26 cellular contexts compared by ENCODE assay signal in genomic region chr16:20637247-20637646, GRCh38.
"Had no signal": no experiment of that assay in that cellular context is flagged by ENCODE, and none has a peak within 500 bp of the region (broad histone marks: within the 10 kb centered on the region; RNA-seq: fewer than 3 reads in every experiment).

No MANE protein-coding gene starts in this region.

- H3K9me3 ChIP-seq: breast epithelium had no signal

- H3K4me1 Mint-ChIP-seq: activated naive CD4-positive, alpha-beta T cell treated with anti-CD3 and anti-CD28 coated beads, Interleukin-2, amount 50 U/mL, for 24 hours had no signal

- H3K4me3 ChIP-seq: breast epithelium, SK-N-MC had no signal

- H3K36me3 ChIP-seq: breast epithelium had no signal

- ATAC-seq: activated CD8-positive, alpha-beta T cell treated with anti-CD3 and anti-CD28 coated beads for 36 hours; Panc1; Right ventricle myocardium inferior had no signal

- H3K27ac Mint-ChIP-seq: activated CD8-positive, alpha-beta T cell treated with anti-CD3 and anti-CD28 coated beads for 36 hours; activated naive CD4-positive, alpha-beta T cell treated with anti-CD3 and anti-CD28 coated beads, Interleukin-2, amount 50 U/mL, for 24 hours; activated T-cell treated with anti-CD3 and anti-CD28 coated beads, Interleukin-2, amount 50 U/mL, for 24 hours; activated T-helper 1 cell treated with anti-CD3 and anti-CD28 coated beads, Interleukin-12 subunit alpha, Interleukin-12 subunit beta, Interleukin-2, Interleukin-4 antibody, amounts not matched to agents 30 ng/mL and 10 ng/mL and 1 ng/mL, durations not matched to agents 14 hours and 24 hours and 36 hours had no signal

- H3K4me3 Mint-ChIP-seq: activated CD8-positive, alpha-beta T cell treated with anti-CD3 and anti-CD28 coated beads for 36 hours; activated naive CD4-positive, alpha-beta T cell treated with anti-CD3 and anti-CD28 coated beads, Interleukin-2, amount 50 U/mL, for 24 hours; activated T-cell treated with anti-CD3 and anti-CD28 coated beads, Interleukin-2, amount 50 U/mL, for 24 hours; activated T-helper 1 cell treated with anti-CD3 and anti-CD28 coated beads, Interleukin-12 subunit alpha, Interleukin-12 subunit beta, Interleukin-2, Interleukin-4 antibody, amounts not matched to agents 30 ng/mL and 10 ng/mL and 1 ng/mL, durations not matched to agents 14 hours and 24 hours and 36 hours had no signal

- H3K4me1 ChIP-seq: breast epithelium had no signal

- H3K36me3 Mint-ChIP-seq: activated naive CD4-positive, alpha-beta T cell treated with anti-CD3 and anti-CD28 coated beads, Interleukin-2, amount 50 U/mL, for 24 hours had no signal

- H3K9me3 Mint-ChIP-seq: activated CD8-positive, alpha-beta T cell treated with anti-CD3 and anti-CD28 coated beads for 36 hours; activated naive CD4-positive, alpha-beta T cell treated with anti-CD3 and anti-CD28 coated beads, Interleukin-2, amount 50 U/mL, for 24 hours; activated T-cell treated with anti-CD3 and anti-CD28 coated beads, Interleukin-2, amount 50 U/mL, for 24 hours; activated T-helper 1 cell treated with anti-CD3 and anti-CD28 coated beads, Interleukin-12 subunit alpha, Interleukin-12 subunit beta, Interleukin-2, Interleukin-4 antibody, amounts not matched to agents 30 ng/mL and 10 ng/mL and 1 ng/mL, durations not matched to agents 14 hours and 24 hours and 36 hours had no signal

- H3K27me3 Mint-ChIP-seq: activated CD8-positive, alpha-beta T cell treated with anti-CD3 and anti-CD28 coated beads for 36 hours; activated naive CD4-positive, alpha-beta T cell treated with anti-CD3 and anti-CD28 coated beads, Interleukin-2, amount 50 U/mL, for 24 hours; activated T-cell treated with anti-CD3 and anti-CD28 coated beads, Interleukin-2, amount 50 U/mL, for 24 hours had no signal

- H3K27me3 ChIP-seq: breast epithelium had no signal

- H3K27ac ChIP-seq: breast epithelium, SK-N-MC, VCaP had no signal

- DNase-seq: activated CD4-positive, CD25-positive, alpha-beta regulatory T cell; activated CD8-positive, alpha-beta memory T cell treated with anti-CD3 and anti-CD28 coated beads, Interleukin-2, amount 50 U/mL, for 4 hours; activated CD8-positive, alpha-beta T cell treated with anti-CD3 and anti-CD28 coated beads for 36 hours; activated effector memory CD4-positive, alpha-beta T cell treated with Interleukin-2 at 50 U/mL for 16 hours; activated naive CD4-positive, alpha-beta T cell; activated T-cell treated with anti-CD3 and anti-CD28 coated beads, Interleukin-2, amount 50 U/mL, for 24 hours; aorta; caudate nucleus; Kasumi-1; NCI-H1048; NCI-H146; NCI-H187 treated with DMSO at 0.1 percent for 48 hours; NCI-H2081 treated with DMSO at 0.1 percent for 48 hours; NCI-H446 treated with DMSO at 0.1 percent for 48 hours; NCI-H526 treated with DMSO at 0.1 percent for 48 hours; NCI-H82; OCI-M1; RPMI8226; T-helper 1 cell had no signal
